8 cellular contexts compared by ENCODE assay signal in genomic region chr2:70919672-70920366, GRCh38. TPM values are rescaled to one million over a fixed set of nuclear protein-coding genes. Genes with fewer than 3 reads are reported as not detected.
DNase-seq lines count a peak whose midpoint lies in the region; ATAC-seq and TF ChIP-seq lines count a peak whose summit lies in the region.

No MANE protein-coding gene starts in this region.

- H3K36me3 ChIP-seq in neutrophil, result no peaks in the 10 kb centered on the region

- no peak overlapping the region for H3K27ac ChIP-seq in neutrophil

- no peaks in the 10 kb centered on the region for H3K4me1 ChIP-seq in neutrophil (ENCODE audit: control insufficient read depth in 1 of 2, insufficient read depth in 1 of 2, low read depth in 1 of 2, low read length in 1 of 2)

- peaks cover 64% of the 10 kb centered on the region for H3K27me3 ChIP-seq in neutrophil

- H3K4me3 ChIP-seq in fibroblast of pulmonary artery (replicated peaks; ENCODE audit: low read depth, low read length), result no peak overlapping the region
- no peak overlapping the region for H3K4me3 ChIP-seq in neutrophil (ENCODE audit: low read depth in 1 of 2, low read length in 1 of 2)

- peak; percentile 72 for DNase-seq in GM10266 (ENCODE audit: extremely low spot score)
- DNase-seq in HT1080 (ENCODE audit: low read depth), result peak; percentile 74
- peak; percentile 74 for DNase-seq in RPMI7951 (ENCODE audit: low read depth)
- DNase-seq in activated T-helper 1 cell treated with Interleukin-2 at 50 U/mL for 16 hours (ENCODE audit: low read depth), result peak; percentile 37
- peak; percentile 84 for DNase-seq in fibroblast of pulmonary artery (ENCODE audit: low read depth)
- DNase-seq in superior temporal gyrus (ENCODE audit: extremely low spot score), result peak; percentile 87

- TF ChIP-seq CTCF in GM10266 (IDR thresholded peaks at IDR 0.05; ENCODE audit: control insufficient read depth, insufficient read depth, low read depth, missing control alignments) (peak; percentile 88), fibroblast of pulmonary artery (IDR thresholded peaks at IDR 0.05; ENCODE audit: low read length, missing control alignments) (peak; percentile 95), neutrophil (IDR thresholded peaks at IDR 0.05) (peak; percentile 69)

- ATAC-seq in GM19452 (IDR thresholded peaks at IDR 0.05; ENCODE audit: unreplicated experiment), result no peak

- H3K9me3 ChIP-seq in neutrophil, result no peaks in the 10 kb centered on the region

RNA-seq across cellular contexts. Expression of gene ATP6V1B1, which starts 15.9 kb away (rescaled TPM):
- total RNA-seq in HT1080 (2014; rRNA removed; shearing (Covaris generic)), result not detected in 2 replicates
- not detected in 2 replicates for polyA plus RNA-seq in HT1080 (2015; cell fraction: cytosol; rRNA removed)
- not detected in 2 replicates for polyA plus RNA-seq in HT1080 (2015; cell fraction: nucleus; rRNA removed)
- 0.68 and 2.8 TPM in 2 replicates for total RNA-seq in RPMI7951 (2014; rRNA removed; shearing (Covaris generic))

RNA-seq across cellular contexts. Expression of gene VAX2, which starts 19.4 kb away (rescaled TPM):
- not detected in 2 replicates for total RNA-seq in HT1080 (2014; rRNA removed; shearing (Covaris generic))
- not detected in 2 replicates for polyA plus RNA-seq in HT1080 (2015; cell fraction: cytosol; rRNA removed)
- not detected in 2 replicates for polyA plus RNA-seq in HT1080 (2015; cell fraction: nucleus; rRNA removed)
- 3.2 and 3.4 TPM in 2 replicates for total RNA-seq in RPMI7951 (2014; rRNA removed; shearing (Covaris generic))

RNA-seq across cellular contexts. Expression of gene ANKRD53, which starts 58.6 kb away (rescaled TPM):
- total RNA-seq in HT1080 (2014; rRNA removed; shearing (Covaris generic)), result 0.03 TPM in 1 of 2 replicates, not detected in the other
- 0.02 TPM in 1 of 2 replicates, not detected in the other for polyA plus RNA-seq in HT1080 (2015; cell fraction: cytosol; rRNA removed)
- 0.17 TPM in 1 of 2 replicates, not detected in the other for polyA plus RNA-seq in HT1080 (2015; cell fraction: nucleus; rRNA removed)
- 0.20 TPM in 1 of 2 replicates, not detected in the other for total RNA-seq in RPMI7951 (2014; rRNA removed; shearing (Covaris generic))

Comparison
In these comparisons a context has a peak if more than half of its experiments do, and no peak if none do; other contexts are left out.
1. DNase-seq: peak in every context shown above with its lines; median percentile 87 in superior temporal gyrus; 84 in fibroblast of pulmonary artery; 74 in HT1080; 74 in RPMI7951; 72 in GM10266; 37 in activated T-helper 1 cell treated with Interleukin-2 at 50 U/mL for 16 hours.